In genomic region chr10:16828114-16828568, GRCh38 we compare ENCODE assay signal across 8 cellular contexts.
DNase-seq lines count a peak whose midpoint lies in the region; ATAC-seq lines count a peak whose summit lies in the region.

No MANE protein-coding gene starts in this region.

- in situ Hi-C loops in ACHN (cut with HindIII; ENCODE audit: low pct_ligation_motif_present, low pct_unique_long_range_greater_than_20kb, low sequenced_read_pairs) = no loop called here

- ATAC-seq in GM18499 (IDR thresholded peaks at IDR 0.05; ENCODE audit: insufficient read depth, unreplicated experiment) = peak; percentile 88
- ATAC-seq in HG02981 (IDR thresholded peaks at IDR 0.05; ENCODE audit: unreplicated experiment) = peak; percentile 66

- DNase-seq in ACHN = peak; percentile 77
- DNase-seq in NCI-H2171 (lab: John Stamatoyannopoulos, UW) = peak; percentile 25
- DNase-seq in activated CD4-positive, CD25-positive, alpha-beta regulatory T cell treated with anti-CD3 and anti-CD28 coated beads, Interleukin-2, amount 50 U/mL, for 16 hours (ENCODE audit: low read depth, low spot score) = peak; percentile 42
- DNase-seq in cerebellar cortex (ENCODE audit: low spot score) = peak; percentile 88
- DNase-seq in left kidney (ENCODE audit: low read depth, low spot score) = peak; percentile 93
- DNase-seq in stimulated activated CD4-positive, alpha-beta T cell treated with anti-CD3 and anti-CD28 coated beads, Interleukin-4, amount 100 ng/mL, for 48 hours (ENCODE audit: low read depth in 2 of 2) = peak; percentile 12 to 37

Comparison
In these comparisons a context has a peak if more than half of its experiments do, and no peak if none do; other contexts are left out.
1. Peak in every context shown above with its lines: DNase-seq and ATAC-seq.
2. DNase-seq: peak in every context shown above with its lines; median percentile 93 in left kidney; 88 in cerebellar cortex; 77 in ACHN; 42 in activated CD4-positive, CD25-positive, alpha-beta regulatory T cell treated with anti-CD3 and anti-CD28 coated beads, Interleukin-2, amount 50 U/mL, for 16 hours; 25 in NCI-H2171; 24 in stimulated activated CD4-positive, alpha-beta T cell treated with anti-CD3 and anti-CD28 coated beads, Interleukin-4, amount 100 ng/mL, for 48 hours.